10 cellular contexts compared by ENCODE assay signal in the genomic region with DNA sequence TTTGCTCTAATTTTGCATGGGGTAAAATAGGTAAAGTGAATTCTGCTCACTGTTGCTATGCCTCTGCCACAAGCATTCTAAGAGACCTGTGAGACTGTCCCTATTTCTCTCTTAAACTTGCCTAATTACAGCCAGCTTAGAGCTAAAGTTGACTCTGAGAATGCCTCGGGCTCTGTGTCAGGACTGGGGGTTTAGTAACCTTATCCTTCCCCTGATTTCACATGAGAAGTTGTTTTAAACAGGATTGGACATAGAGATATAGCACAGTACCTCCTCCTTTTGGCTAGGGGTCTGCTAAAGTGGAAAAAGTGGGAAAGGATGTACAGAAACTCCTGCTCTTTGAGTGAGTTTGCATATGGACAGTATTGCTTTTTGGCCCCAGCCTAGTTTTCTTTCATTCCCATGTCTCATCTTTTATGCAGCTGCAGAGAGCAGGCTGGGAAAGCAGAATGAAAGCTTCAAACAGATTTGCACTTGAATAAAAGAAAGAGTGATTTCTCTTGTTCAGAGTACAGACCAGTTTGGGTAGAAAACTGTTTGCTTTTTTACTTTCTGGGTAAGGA.
DNase-seq lines count a peak whose midpoint lies in the region; ATAC-seq and TF ChIP-seq lines count a peak whose summit lies in the region.
"Had no signal": no experiment of that assay in that cellular context is flagged by ENCODE, and none has a peak within 500 bp of the region (broad histone marks: within the 10 kb centered on the region; RNA-seq: fewer than 3 reads in every experiment).

No MANE protein-coding gene starts in this region.

- intact Hi-C loops in heart right ventricle (cut with DNase I): loop anchor here (2.0 to 10.0 kb wide), 11 partner anchors 201 to 901 kb away; no protein-coding TSS in a partner anchor

- peak overlapping the region; percentile 43 to 80 (median 70) for H3K27ac ChIP-seq in heart right ventricle

- H3K36me3 ChIP-seq in heart right ventricle: no peaks in the 10 kb centered on the region

- WGBS in heart right ventricle, 2 donors: 33 to 34% methylated on average over 1 of the region's 1 CpG

- no peak for TF ChIP-seq CTCF in heart right ventricle (IDR thresholded peaks at IDR 0.05)
- no peak for TF ChIP-seq CTCF in GM20000 (IDR thresholded peaks at IDR 0.05; ENCODE audit: extremely low read depth, missing control alignments)

- H3K9me3 ChIP-seq in heart right ventricle: no peaks in the 10 kb centered on the region

- DNase-seq in ELF-1 (ENCODE audit: low read depth, low spot score) (peak; percentile 53), amniotic epithelial cell (ENCODE audit: low read depth) (peak; percentile 31), heart right ventricle (peak in 1 of 2 donors; percentile 8), pons (ENCODE audit: low spot score) (peak; percentile 43), GM20000 (ENCODE audit: low spot score) (no peak)
- DNase-seq: effector memory CD4-positive, alpha-beta T cell; stimulated activated CD4-positive, alpha-beta T cell treated with anti-CD3 and anti-CD28 coated beads, Interleukin-2, amount 100 ng/mL, for 24 hours had no signal

- H3K4me1 ChIP-seq in heart right ventricle: peaks cover 0 to 62% (median 19%) of the 10 kb centered on the region in 9 donors

- H3K27me3 ChIP-seq in heart right ventricle: no peaks in the 10 kb centered on the region

- ATAC-seq in heart right ventricle: peak in 5 of 8 donors; percentile 10 to 60 (median 40)
- no peak for ATAC-seq in GM21619 (IDR thresholded peaks at IDR 0.05; ENCODE audit: unreplicated experiment)
- no peak for ATAC-seq in GM19455 (IDR thresholded peaks at IDR 0.05; ENCODE audit: unreplicated experiment)
- no peak for ATAC-seq in HG03571 (IDR thresholded peaks at IDR 0.05; ENCODE audit: unreplicated experiment)

- no peak overlapping the region for H3K4me3 ChIP-seq in heart right ventricle

Comparison
In these comparisons a context has a peak if more than half of its experiments do, and no peak if none do; other contexts are left out.
1. ATAC-seq: peak in heart right ventricle (5 of 8); none in GM21619 (single experiment), GM19455 (single experiment) and HG03571 (single experiment).